Comparison of ENCODE assay signal across 16 cellular contexts in genomic region chr9:131477816-131478419, GRCh38. TPM values are rescaled to one million over a fixed set of nuclear protein-coding genes. Genes with fewer than 3 reads are reported as not detected.
DNase-seq lines count a peak whose midpoint lies in the region; ATAC-seq, FAIRE-seq and TF ChIP-seq lines count a peak whose summit lies in the region.
"Had no signal": no experiment of that assay in that cellular context is flagged by ENCODE, and none has a peak within 500 bp of the region (broad histone marks: within the 10 kb centered on the region; RNA-seq: fewer than 3 reads in every experiment).

No MANE protein-coding gene starts in this region.

- ATAC-seq in right cardiac atrium (no peak), T-helper 17 cell (no peak), HepG2 (no peak; the same call in 2 of the 3 replicates), HG03442 (IDR thresholded peaks at IDR 0.05; ENCODE audit: unreplicated experiment) (no peak)
- ATAC-seq: body of pancreas, psoas muscle had no signal

- peaks cover 63% of the 10 kb centered on the region for H3K4me1 ChIP-seq in left ventricle myocardium inferior
- H3K4me1 ChIP-seq in right cardiac atrium (ENCODE audit: control insufficient read depth, insufficient read depth, low read length): peaks cover 4% of the 10 kb centered on the region
- peaks cover 8% of the 10 kb centered on the region for H3K4me1 ChIP-seq in HepG2 (ENCODE audit: insufficient read depth, low read length)
- H3K4me1 ChIP-seq: body of pancreas, transverse colon had no signal

- in situ Hi-C loops in HepG2 (cut with HindIII; ENCODE audit: extremely low pct_ligation_motif_present, low pct_unique_long_range_greater_than_20kb): loop anchor here (5.0 kb wide), 1 partner anchor 111 kb away; no protein-coding TSS in a partner anchor

- H3K36me3 ChIP-seq in left ventricle myocardium inferior: peaks cover 99% of the 10 kb centered on the region
- H3K36me3 ChIP-seq in HepG2 (replicated peaks in 1 of 2; ENCODE audit: control insufficient read depth in 1 of 2, insufficient read depth in 2 of 2, low read length in 2 of 2): peaks cover 67 to 95% of the 10 kb centered on the region in 2 experiments

- no peak for TF ChIP-seq POLR2A in HepG2 (IDR thresholded peaks at IDR 0.05; ENCODE audit: insufficient read depth in 1 of 2, low read depth in 2 of 2, low read length in 2 of 2)

- 84% methylated on average over 19 of the region's 19 CpGs for WGBS in right cardiac atrium
- WGBS in HepG2 (ENCODE audit: low lambda C conversion rate): 91% methylated on average over 15 of the region's 19 CpGs

- H3K4me2 ChIP-seq in HepG2 (ENCODE audit: low read depth, low read length): no peak overlapping the region

- no peaks in the 10 kb centered on the region for H3K27me3 Mint-ChIP-seq in T-helper 17 cell

- no peak for DNase-seq in left ventricle myocardium inferior
- no peak for DNase-seq in right cardiac atrium
- no peak for DNase-seq in T-helper 17 cell
- DNase-seq in HepG2 (ENCODE audit: low spot score): no peak
- no peak for DNase-seq in 8988T
- no peak for DNase-seq in NAMALWA (ENCODE audit: low spot score)
- no peak for DNase-seq in NCI-H774 (lab: John Stamatoyannopoulos, UW)
- DNase-seq: DMS79 treated with DMSO at 0.1 percent for 48 hours, NCI-H748 treated with DMSO at 0.1 percent for 48 hours, SHP77 treated with DMSO at 0.1 percent for 48 hours had no signal

- H3K79me2 ChIP-seq in HepG2 (ENCODE audit: insufficient read depth, low read length): no peaks in the 10 kb centered on the region

- FAIRE-seq in HepG2 (lab: Jason Lieb, UNC): no peak

- H3K9me3 ChIP-seq in left ventricle myocardium inferior (replicated peaks) (no peaks in the 10 kb centered on the region), right cardiac atrium (ENCODE audit: control insufficient read depth, low read length) (no peaks in the 10 kb centered on the region), T-helper 17 cell (ENCODE audit: control insufficient read depth, low read length, poor library complexity, severe bottlenecking) (no peaks in the 10 kb centered on the region), HepG2 (ENCODE audit: low read length) (no peaks in the 10 kb centered on the region)
- H3K9me3 ChIP-seq: body of pancreas, psoas muscle, stomach, transverse colon had no signal

- peaks cover 11% of the 10 kb centered on the region for H3K36me3 Mint-ChIP-seq in T-helper 17 cell (ENCODE audit: low read depth)

- POLR2A ChIA-PET in HepG2 (lab: Yijun Ruan, JAX): no interaction called here

- TF ChIP-seq RAD21 in HepG2 (CRISPR knock-in tag; IDR thresholded peaks at IDR 0.05): no peak

- TF ChIP-seq CTCF in left ventricle myocardium inferior (IDR thresholded peaks at IDR 0.05; ENCODE audit: borderline replicate concordance) (no peak), HepG2 (CRISPR knock-in tag; IDR thresholded peaks at IDR 0.05) (no peak)

- no peak for TF ChIP-seq EP300 in HepG2 (IDR thresholded peaks at IDR 0.05; ENCODE audit: low read depth in 2 of 2, low read length in 2 of 2)
- no peak for TF ChIP-seq EP300 in HepG2 (CRISPR knock-in tag; IDR thresholded peaks at IDR 0.05; ENCODE audit: borderline replicate concordance)

- H3K27ac ChIP-seq in left ventricle myocardium inferior (replicated peaks) (peak overlapping the region; percentile 84), right cardiac atrium (ENCODE audit: low read length) (no peak overlapping the region), HepG2 (ENCODE audit: extremely low read length, insufficient read depth, low read length) (no peak overlapping the region)
- H3K27ac ChIP-seq: body of pancreas, psoas muscle, stomach, transverse colon had no signal

- H3K27me3 ChIP-seq in left ventricle myocardium inferior (ENCODE audit: low read depth) (no peaks in the 10 kb centered on the region), right cardiac atrium (ENCODE audit: control insufficient read depth, insufficient read depth) (no peaks in the 10 kb centered on the region), HepG2 (ENCODE audit: control insufficient read depth in 1 of 2, insufficient read depth in 2 of 2, low read length in 2 of 2) (no peaks in the 10 kb centered on the region)
- H3K27me3 ChIP-seq: body of pancreas, stomach, transverse colon had no signal

- BruUV-seq in HepG2 (replicated peaks; lab: Mats Ljungman, UMichigan): no TSS peak

- H4K20me1 ChIP-seq in HepG2 (ENCODE audit: insufficient read depth, low read length): peaks cover 25% of the 10 kb centered on the region

- intact Hi-C loops in left ventricle myocardium inferior (cut with micrococcal nuclease): loop anchor here (10.0 kb wide), 1 partner anchor 113 kb away; no protein-coding TSS in a partner anchor
- intact Hi-C loops in right cardiac atrium (cut with DNase I): loop anchor here in 2 of 4 donors (5.0 to 10.0 kb wide), 2 partner anchors 103 to 106 kb away; no protein-coding TSS in a partner anchor
- intact Hi-C loops in HepG2 (cut with micrococcal nuclease; ENCODE audit: unreplicated experiment): loop anchor here (1.0 kb wide), 1 partner anchor 111 kb away; no protein-coding TSS in a partner anchor

- peaks cover 5% of the 10 kb centered on the region for H3K4me1 Mint-ChIP-seq in T-helper 17 cell

- CTCF ChIA-PET in HepG2 (lab: Yijun Ruan, JAX; ENCODE audit: low intra/inter-chr PET ratio, low total read pairs): no interaction called here

- no peak overlapping the region for H3K4me3 ChIP-seq in left ventricle myocardium inferior
- no peak overlapping the region for H3K4me3 ChIP-seq in right cardiac atrium (ENCODE audit: low read length)
- H3K4me3 ChIP-seq in HepG2 (replicated peaks in 1 of 3; ENCODE audit: insufficient read depth in 1 of 3, low read depth in 2 of 3, low read length in 3 of 3): no peak overlapping the region
- H3K4me3 ChIP-seq: body of pancreas, psoas muscle, skin epidermis, stomach, transverse colon had no signal

- no peak overlapping the region for H3K9ac ChIP-seq in HepG2 (ENCODE audit: insufficient read depth, low read depth, low read length)

- H3K27ac Mint-ChIP-seq in T-helper 17 cell: peak overlapping the region; percentile 69

- no peak overlapping the region for H2AFZ ChIP-seq in HepG2 (ENCODE audit: low read length)

- no peak overlapping the region for H3K4me3 Mint-ChIP-seq in T-helper 17 cell

TF ChIP-seq in HepG2, 621 proteins besides CTCF, POLR2A, EP300 and RAD21 (continues in another document):
- TF ChIP-seq HIVEP1 (CRISPR knock-in tag; IDR thresholded peaks at IDR 0.05) (no peak), ZNF768 (CRISPR knock-in tag; IDR thresholded peaks at IDR 0.05) (peak; percentile 86)

RNA-seq across cellular contexts. Expression of gene POMT1, which starts 24.8 kb away (rescaled TPM):
- total RNA-seq in left ventricle myocardium inferior (19.3 TPM), right cardiac atrium (10 to 100 TPM; 17.3 to 21.9 (median 20.4) TPM), T-helper 17 cell (10 to 100 TPM; 50.0 to 54.0 TPM), HepG2 (2016; rRNA removed; fragmentation: Illumina TruSeq; extraction: Trizol) (6.3 and 21.6 TPM in 2 replicates)
- polyA plus RNA-seq in right cardiac atrium (18.4 TPM), HepG2 (2011; rRNA removed) (22.7 and 27.1 TPM in 2 replicates)
- 5.0 and 6.5 TPM in 2 replicates for total RNA-seq in HepG2 (2016; cell fraction: cytosol; rRNA removed; fragmentation: Illumina TruSeq; extraction: Trizol; ENCODE audit: low read depth)
- total RNA-seq in HepG2 (2016; cell fraction: insoluble cytoplasmic fraction; rRNA removed; fragmentation: Illumina TruSeq; extraction: Trizol): 5.8 and 22.8 TPM in 2 replicates
- total RNA-seq in HepG2 (2016; cell fraction: membrane; rRNA removed; fragmentation: Illumina TruSeq; extraction: Trizol): 5.6 and 5.9 TPM in 2 replicates
- 28.2 and 33.1 TPM in 2 replicates for total RNA-seq in HepG2 (2016; cell fraction: nucleus; rRNA removed; fragmentation: Illumina TruSeq; extraction: Trizol)
- 9.8 and 11.4 TPM in 2 replicates for polyA plus RNA-seq in HepG2 (2011; cell fraction: cytosol; rRNA removed)
- polyA plus RNA-seq in HepG2 (2011; cell fraction: nucleus; rRNA removed): 211 and 287 TPM in 2 replicates
- 17.9 and 24.4 TPM in 2 replicates for polyA plus RNA-seq in HepG2 (2012)
- polyA plus RNA-seq in HepG2 (2016; cell fraction: cytosol; fragmentation: Illumina TruSeq; extraction: Trizol; ENCODE audit: low read depth): 1.9 and 2.4 TPM in 2 replicates
- polyA plus RNA-seq in HepG2 (2016; cell fraction: insoluble cytoplasmic fraction; fragmentation: Illumina TruSeq; extraction: Trizol; ENCODE audit: low read depth): 5.5 and 6.3 TPM in 2 replicates
- 2.9 and 3.8 TPM in 2 replicates for polyA plus RNA-seq in HepG2 (2016; cell fraction: membrane; fragmentation: Illumina TruSeq; extraction: Trizol; ENCODE audit: low read depth)
- 70.0 and 76.8 TPM in 2 replicates for polyA plus RNA-seq in HepG2 (2016; cell fraction: nucleus; fragmentation: Illumina TruSeq; extraction: Trizol; ENCODE audit: insufficient read depth, low read depth)
- 18.6 and 32.0 TPM in 2 replicates for polyA minus RNA-seq in HepG2 (2011; rRNA and poly(A)+ RNA removed; ENCODE audit: low replicate concordance)
- polyA minus RNA-seq in HepG2 (2011; cell fraction: cytosol; rRNA and poly(A)+ RNA removed): 4.6 and 4.7 TPM in 2 replicates
- 15.3 and 23.9 TPM in 2 replicates for polyA minus RNA-seq in HepG2 (2011; cell fraction: nucleus; rRNA and poly(A)+ RNA removed)

RNA-seq across cellular contexts. Expression of gene UCK1, which starts 53.1 kb away (rescaled TPM):
- total RNA-seq in left ventricle myocardium inferior: 23.0 TPM
- total RNA-seq in right cardiac atrium: 10 to 100 TPM; 26.1 to 32.0 (median 27.9) TPM
- 31.5 TPM for polyA plus RNA-seq in right cardiac atrium
- 10 to 100 TPM; 16.6 to 21.4 TPM for total RNA-seq in T-helper 17 cell
- total RNA-seq in HepG2 (2016; rRNA removed; fragmentation: Illumina TruSeq; extraction: Trizol): 24.1 and 25.3 TPM in 2 replicates
- 15.3 and 19.7 TPM in 2 replicates for total RNA-seq in HepG2 (2016; cell fraction: cytosol; rRNA removed; fragmentation: Illumina TruSeq; extraction: Trizol; ENCODE audit: low read depth)
- total RNA-seq in HepG2 (2016; cell fraction: insoluble cytoplasmic fraction; rRNA removed; fragmentation: Illumina TruSeq; extraction: Trizol): 23.3 and 24.1 TPM in 2 replicates
- 33.2 and 36.4 TPM in 2 replicates for total RNA-seq in HepG2 (2016; cell fraction: membrane; rRNA removed; fragmentation: Illumina TruSeq; extraction: Trizol)
- total RNA-seq in HepG2 (2016; cell fraction: nucleus; rRNA removed; fragmentation: Illumina TruSeq; extraction: Trizol): 15.4 and 16.5 TPM in 2 replicates
- polyA plus RNA-seq in HepG2 (2011; rRNA removed): 11.0 and 15.3 TPM in 2 replicates
- polyA plus RNA-seq in HepG2 (2011; cell fraction: cytosol; rRNA removed): 14.5 and 15.9 TPM in 2 replicates
- polyA plus RNA-seq in HepG2 (2011; cell fraction: nucleus; rRNA removed): 23.4 and 24.9 TPM in 2 replicates
- polyA plus RNA-seq in HepG2 (2012): 12.9 and 14.6 TPM in 2 replicates
- polyA plus RNA-seq in HepG2 (2016; cell fraction: cytosol; fragmentation: Illumina TruSeq; extraction: Trizol; ENCODE audit: low read depth): 19.2 and 25.0 TPM in 2 replicates
- polyA plus RNA-seq in HepG2 (2016; cell fraction: insoluble cytoplasmic fraction; fragmentation: Illumina TruSeq; extraction: Trizol; ENCODE audit: low read depth): 27.5 and 27.7 TPM in 2 replicates
- 32.5 and 35.5 TPM in 2 replicates for polyA plus RNA-seq in HepG2 (2016; cell fraction: membrane; fragmentation: Illumina TruSeq; extraction: Trizol; ENCODE audit: low read depth)
- polyA plus RNA-seq in HepG2 (2016; cell fraction: nucleus; fragmentation: Illumina TruSeq; extraction: Trizol; ENCODE audit: insufficient read depth, low read depth): 32.5 and 35.4 TPM in 2 replicates
- polyA minus RNA-seq in HepG2 (2011; rRNA and poly(A)+ RNA removed; ENCODE audit: low replicate concordance): 11.4 and 48.7 TPM in 2 replicates
- polyA minus RNA-seq in HepG2 (2011; cell fraction: cytosol; rRNA and poly(A)+ RNA removed): 6.5 and 6.8 TPM in 2 replicates
- polyA minus RNA-seq in HepG2 (2011; cell fraction: nucleus; rRNA and poly(A)+ RNA removed): 8.3 and 8.5 TPM in 2 replicates
